10 cellular contexts compared by ENCODE assay signal in the genomic region with DNA sequence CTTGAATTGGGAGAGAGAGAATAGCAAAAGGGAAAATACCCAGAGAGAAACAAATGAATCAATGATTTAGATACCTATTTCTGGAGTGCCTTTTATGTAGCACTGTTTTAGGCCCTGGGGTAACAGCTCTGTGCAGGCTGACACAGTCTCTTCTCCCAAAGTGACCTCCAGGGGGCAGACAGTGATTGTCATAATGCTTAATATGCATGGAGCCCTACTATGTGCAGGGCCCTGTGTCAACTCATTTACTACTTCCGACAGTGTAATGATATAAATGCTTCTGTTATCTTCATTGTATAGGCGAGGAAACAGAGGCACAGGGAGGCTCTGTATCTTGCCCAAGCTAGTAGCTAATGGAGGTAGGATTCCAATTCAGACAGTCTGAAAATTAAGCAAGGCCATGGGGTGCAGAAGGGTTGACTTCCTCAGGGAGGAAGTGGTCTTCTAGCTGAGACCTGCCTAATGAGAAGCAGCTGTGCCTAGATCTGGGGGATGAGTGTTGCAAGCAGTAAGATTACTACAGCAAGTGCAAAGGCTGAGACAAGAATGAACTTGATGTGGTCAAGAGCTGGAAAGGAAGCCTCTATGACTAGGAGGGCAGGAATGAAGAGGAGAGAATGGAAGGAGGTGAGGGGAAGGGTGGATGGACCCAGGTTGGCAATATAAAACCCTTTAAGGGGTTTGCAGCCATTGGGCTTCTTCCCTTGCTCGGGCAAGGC. TPM values are rescaled to one million over a fixed set of nuclear protein-coding genes. Genes with fewer than 3 reads are reported as not detected.
A peak's percentile ranks its signal among the peaks of the same experiment; 100 is the strongest.
DNase-seq lines count a peak whose midpoint lies in the region; ATAC-seq, FAIRE-seq and TF ChIP-seq lines count a peak whose summit lies in the region.
"Had no signal": no experiment of that assay in that cellular context is flagged by ENCODE, and none has a peak within 500 bp of the region (broad histone marks: within the 10 kb centered on the region; RNA-seq: fewer than 3 reads in every experiment).

No MANE protein-coding gene starts in this region.

- H3K36me3 ChIP-seq in bronchial epithelial cell (ENCODE audit: control insufficient read depth, insufficient read depth, low read length) (no peaks in the 10 kb centered on the region), neural progenitor cell (no peaks in the 10 kb centered on the region)
- H3K36me3 ChIP-seq: pancreas had no signal

- no peak overlapping the region for H3K4me3 Mint-ChIP-seq in neural progenitor cell
- H3K4me3 Mint-ChIP-seq in stimulated activated naive CD8-positive, alpha-beta T cell treated with anti-CD3 and anti-CD28 coated beads, Interleukin-15, amount 100 ng/mL, for 72 hours: no peak overlapping the region

- H3F3A ChIP-seq in neural progenitor cell (ENCODE audit: low read depth): no peaks in the 10 kb centered on the region

- intact Hi-C loops in lower leg skin (cut with DNase I; ENCODE audit: low total_unique reads): no loop called here

- no peaks in the 10 kb centered on the region for H3K4me1 ChIP-seq in neural progenitor cell
- H3K4me1 ChIP-seq: pancreas had no signal

- H3K79me2 ChIP-seq in neural progenitor cell (ENCODE audit: low read depth): no peaks in the 10 kb centered on the region

- no peak overlapping the region for H3K4me3 ChIP-seq in bronchial epithelial cell (ENCODE audit: low read depth, low read length)
- no peak overlapping the region for H3K4me3 ChIP-seq in neural progenitor cell
- no peak overlapping the region for H3K4me3 ChIP-seq in lower leg skin (ENCODE audit: low read depth, poor library complexity, severe bottlenecking)
- H3K4me3 ChIP-seq: pancreas had no signal

- no peak overlapping the region for H3K27ac Mint-ChIP-seq in neural progenitor cell
- no peak overlapping the region for H3K27ac Mint-ChIP-seq in stimulated activated naive CD8-positive, alpha-beta T cell treated with anti-CD3 and anti-CD28 coated beads, Interleukin-15, amount 100 ng/mL, for 72 hours

- H3K27me3 ChIP-seq in bronchial epithelial cell (ENCODE audit: control insufficient read depth, insufficient read depth, low read length) (no peaks in the 10 kb centered on the region), neural progenitor cell (peaks cover 18% of the 10 kb centered on the region)
- H3K27me3 ChIP-seq: pancreas had no signal

- no peak overlapping the region for H3K9ac ChIP-seq in neural progenitor cell

- 93 to 96% methylated on average over 3 of the region's 3 CpGs for WGBS in lower leg skin, 2 donors

- H3K4me2 ChIP-seq in neural progenitor cell: no peak overlapping the region

- peaks cover 4% of the 10 kb centered on the region for H3K27me3 Mint-ChIP-seq in neural progenitor cell (ENCODE audit: insufficient read depth, low read depth)
- peaks cover 6% of the 10 kb centered on the region for H3K27me3 Mint-ChIP-seq in stimulated activated naive CD8-positive, alpha-beta T cell treated with anti-CD3 and anti-CD28 coated beads, Interleukin-15, amount 100 ng/mL, for 72 hours

- no peak overlapping the region for H2AFZ ChIP-seq in neural progenitor cell (replicated peaks)

- no peaks in the 10 kb centered on the region for H3K9me3 ChIP-seq in neural progenitor cell (ENCODE audit: low read depth)
- H3K9me3 ChIP-seq: pancreas had no signal

- H3K4me1 Mint-ChIP-seq in neural progenitor cell: peaks cover 15% of the 10 kb centered on the region
- peaks cover 13% of the 10 kb centered on the region for H3K4me1 Mint-ChIP-seq in stimulated activated naive CD8-positive, alpha-beta T cell treated with anti-CD3 and anti-CD28 coated beads, Interleukin-15, amount 100 ng/mL, for 72 hours

- TF ChIP-seq CTCF in GM10266 (IDR thresholded peaks at IDR 0.05; ENCODE audit: control insufficient read depth, insufficient read depth, low read depth, missing control alignments): peak; percentile 31
- peak; percentile 34 for TF ChIP-seq CTCF in bronchial epithelial cell (IDR thresholded peaks at IDR 0.05; ENCODE audit: insufficient read depth, low read length, severe bottlenecking)
- TF ChIP-seq CTCF in neural progenitor cell (IDR thresholded peaks at IDR 0.05): peak; percentile 58
- no peak for TF ChIP-seq CTCF in lower leg skin (IDR thresholded peaks at IDR 0.05)

- no peaks in the 10 kb centered on the region for H4K20me1 ChIP-seq in neural progenitor cell (ENCODE audit: low read depth)

- H3K36me3 Mint-ChIP-seq in neural progenitor cell: no peaks in the 10 kb centered on the region

- no peak for DNase-seq in GM10266 (ENCODE audit: extremely low spot score)
- peak; percentile 97 for DNase-seq in MV-4-11 (lab: John Stamatoyannopoulos, UW)
- peak; percentile 100 for DNase-seq in bronchial epithelial cell (ENCODE audit: low read depth)
- DNase-seq in neural progenitor cell (ENCODE audit: low spot score): peak; percentile 46
- DNase-seq in stimulated activated naive CD8-positive, alpha-beta T cell treated with anti-CD3 and anti-CD28 coated beads, Interleukin-15, amount 100 ng/mL, for 72 hours: no peak
- DNase-seq in putamen (ENCODE audit: low spot score): no peak
- no peak for DNase-seq in activated naive CD4-positive, alpha-beta T cell treated with anti-CD3 and anti-CD28 coated beads, Interleukin-2, amount 50 U/mL, for 16 hours
- DNase-seq in lower leg skin (ENCODE audit: low spot score in 2 of 2): no peak
- DNase-seq: pancreas had no signal

- ATAC-seq in stimulated activated naive CD8-positive, alpha-beta T cell treated with anti-CD3 and anti-CD28 coated beads, Interleukin-15, amount 100 ng/mL, for 72 hours: no peak
- ATAC-seq: pancreas had no signal

- no peak for TF ChIP-seq POLR2A in lower leg skin (IDR thresholded peaks at IDR 0.05)

- no peaks in the 10 kb centered on the region for H3K9me3 Mint-ChIP-seq in neural progenitor cell
- H3K9me3 Mint-ChIP-seq in stimulated activated naive CD8-positive, alpha-beta T cell treated with anti-CD3 and anti-CD28 coated beads, Interleukin-15, amount 100 ng/mL, for 72 hours: no peaks in the 10 kb centered on the region

- H3K27ac ChIP-seq in neural progenitor cell: no peak overlapping the region
- H3K27ac ChIP-seq: pancreas had no signal

- FAIRE-seq in bronchial epithelial cell (lab: Jason Lieb, UNC): no peak
- FAIRE-seq: pancreas had no signal

RNA-seq across cellular contexts. Expression of gene SERINC2, which starts 16.2 kb away (rescaled TPM):
- total RNA-seq in bronchial epithelial cell (23.2 and 40.7 TPM in 2 replicates), neural progenitor cell (ENCODE audit: low replicate concordance) (9.6 and 30.1 TPM in 2 replicates), lower leg skin (10 to 100 TPM; 51.4 to 85.4 (median 60.6) TPM)
- total RNA-seq: T-helper 2 cell treated with Interferon-gamma antibody and Interleukin-4, amounts not matched to agents 100 ng/mL and 5 ng/mL, for 36 hours had no signal

RNA-seq across cellular contexts. Expression of gene FABP3, which starts 23.9 kb away (rescaled TPM):
- 0.79 and 3.8 TPM in 2 replicates for total RNA-seq in bronchial epithelial cell
- total RNA-seq in neural progenitor cell (ENCODE audit: low replicate concordance): 0.93 and 2.2 TPM in 2 replicates
- total RNA-seq in lower leg skin: 10 to 100 TPM in 2 of 4 donors, 1 to 10 TPM in 2; 2.5 to 12.1 (median 8.6) TPM
- total RNA-seq: T-helper 2 cell treated with Interferon-gamma antibody and Interleukin-4, amounts not matched to agents 100 ng/mL and 5 ng/mL, for 36 hours had no signal

Comparison
In these comparisons a context has a peak if more than half of its experiments do, and no peak if none do; other contexts are left out.
1. DNase-seq: peak in MV-4-11 (single experiment), bronchial epithelial cell (single experiment) and neural progenitor cell (single experiment); none in GM10266 (single experiment), stimulated activated naive CD8-positive, alpha-beta T cell treated with anti-CD3 and anti-CD28 coated beads, Interleukin-15, amount 100 ng/mL, for 72 hours (0 of 2), putamen (single experiment), activated naive CD4-positive, alpha-beta T cell treated with anti-CD3 and anti-CD28 coated beads, Interleukin-2, amount 50 U/mL, for 16 hours (single experiment) and lower leg skin (0 of 2).
2. CTCF ChIP-seq: peak in GM10266 (single experiment), bronchial epithelial cell (single experiment) and neural progenitor cell (single experiment); none in lower leg skin (0 of 3).